In the genomic region with DNA sequence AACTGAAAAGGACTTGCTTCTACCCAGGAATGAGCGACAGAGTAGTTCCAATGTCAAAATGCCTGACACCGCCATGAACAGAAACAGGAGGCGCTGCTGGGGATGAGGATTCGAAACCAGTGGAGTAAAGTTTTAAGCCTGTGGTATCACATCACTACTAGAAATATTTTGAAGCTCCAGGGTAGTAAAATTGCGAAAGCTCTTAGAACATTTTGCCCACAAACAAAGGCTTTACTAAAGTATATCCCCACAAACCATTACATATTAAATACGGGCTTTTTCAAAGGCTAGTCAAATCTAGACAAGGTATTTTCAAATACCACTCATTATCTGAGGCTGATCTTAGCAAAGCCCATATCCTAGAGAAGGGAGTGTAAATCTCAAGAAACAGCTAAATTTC, we compare ENCODE assay signal across 13 cellular contexts. TPM values are rescaled to one million over a fixed set of nuclear protein-coding genes. Genes with fewer than 3 reads are reported as not detected.
DNase-seq lines count a peak whose midpoint lies in the region; ATAC-seq and TF ChIP-seq lines count a peak whose summit lies in the region.
"Had no signal": no experiment of that assay in that cellular context is flagged by ENCODE, and none has a peak within 500 bp of the region (broad histone marks: within the 10 kb centered on the region; RNA-seq: fewer than 3 reads in every experiment).

No MANE protein-coding gene starts in this region.

- intact Hi-C loops in activated CD8-positive, alpha-beta T cell treated with anti-CD3 and anti-CD28 coated beads for 36 hours (cut with micrococcal nuclease) = no loop called here

- peak overlapping the region; percentile 4 for H3K27ac Mint-ChIP-seq in activated CD8-positive, alpha-beta T cell treated with anti-CD3 and anti-CD28 coated beads for 36 hours
- no peak overlapping the region for H3K27ac Mint-ChIP-seq in activated CD8-positive, alpha-beta T cell treated with anti-CD3 and anti-CD28 coated beads, Interleukin-2, amount 10 ng/mL, durations not matched to agents 7 days and 5 days
- peak overlapping the region in 1 of 2 donors; percentile 64 for H3K27ac Mint-ChIP-seq in T-cell

- H3K4me1 Mint-ChIP-seq in activated CD8-positive, alpha-beta T cell treated with anti-CD3 and anti-CD28 coated beads for 36 hours (ENCODE audit: low read depth) = peaks cover 31% of the 10 kb centered on the region
- peaks cover 31% of the 10 kb centered on the region for H3K4me1 Mint-ChIP-seq in activated CD8-positive, alpha-beta T cell treated with anti-CD3 and anti-CD28 coated beads, Interleukin-2, amount 10 ng/mL, durations not matched to agents 7 days and 5 days (ENCODE audit: low read depth)
- H3K4me1 Mint-ChIP-seq in T-cell = peaks cover 24 to 39% (median 34%) of the 10 kb centered on the region in 3 donors

- TF ChIP-seq CTCF in activated CD8-positive, alpha-beta T cell treated with anti-CD3 and anti-CD28 coated beads for 36 hours (IDR thresholded peaks at IDR 0.05) = no peak

- no peaks in the 10 kb centered on the region for H3K9me3 ChIP-seq in skeletal muscle satellite cell (replicated peaks; ENCODE audit: low read length)

- no peak for DNase-seq in activated CD8-positive, alpha-beta T cell treated with anti-CD3 and anti-CD28 coated beads for 36 hours
- no peak for DNase-seq in activated CD8-positive, alpha-beta T cell treated with anti-CD3 and anti-CD28 coated beads, Interleukin-2, amount 10 ng/mL, durations not matched to agents 7 days and 5 days
- DNase-seq in T-cell (no peak), epithelial cell of prostate (ENCODE audit: low read depth, low spot score) (no peak), C1 segment of cervical spinal cord (lab: John Stamatoyannopoulos, UW) (no peak)
- DNase-seq: effector memory CD4-positive, alpha-beta T cell; NCI-H2171; stimulated activated CD8-positive, alpha-beta memory T cell treated with anti-CD3 and anti-CD28 coated beads, Interleukin-4, amount 100 ng/mL, for 48 hours had no signal

- H3K27ac ChIP-seq in epithelial cell of prostate = peak overlapping the region; percentile 72
- H3K27ac ChIP-seq: VCaP had no signal

- H3K27me3 Mint-ChIP-seq in activated CD8-positive, alpha-beta T cell treated with anti-CD3 and anti-CD28 coated beads for 36 hours = no peaks in the 10 kb centered on the region
- H3K27me3 Mint-ChIP-seq in activated CD8-positive, alpha-beta T cell treated with anti-CD3 and anti-CD28 coated beads, Interleukin-2, amount 10 ng/mL, durations not matched to agents 7 days and 5 days (ENCODE audit: low read depth) = no peaks in the 10 kb centered on the region
- H3K27me3 Mint-ChIP-seq in T-cell = no peaks in the 10 kb centered on the region

- no peak for ATAC-seq in activated CD8-positive, alpha-beta T cell treated with anti-CD3 and anti-CD28 coated beads for 36 hours
- ATAC-seq in activated CD8-positive, alpha-beta T cell treated with anti-CD3 and anti-CD28 coated beads, Interleukin-2, amount 10 ng/mL, durations not matched to agents 7 days and 5 days = no peak
- no peak for ATAC-seq in T-cell (replicated peaks in 1 of 4)
- no peak for ATAC-seq in GM18907 (IDR thresholded peaks at IDR 0.05; ENCODE audit: unreplicated experiment)
- no peak for ATAC-seq in HG03342 (IDR thresholded peaks at IDR 0.05; ENCODE audit: unreplicated experiment)

- peak overlapping the region; percentile 3 for H3K9ac ChIP-seq in skeletal muscle satellite cell (ENCODE audit: low read depth, low read length)

- H3K4me1 ChIP-seq in skeletal muscle satellite cell (ENCODE audit: control insufficient read depth, insufficient read depth, low read length) = peaks cover 29% of the 10 kb centered on the region

- peak overlapping the region; percentile 87 for H3K4me3 Mint-ChIP-seq in activated CD8-positive, alpha-beta T cell treated with anti-CD3 and anti-CD28 coated beads for 36 hours
- no peak overlapping the region for H3K4me3 Mint-ChIP-seq in activated CD8-positive, alpha-beta T cell treated with anti-CD3 and anti-CD28 coated beads, Interleukin-2, amount 10 ng/mL, durations not matched to agents 7 days and 5 days
- H3K4me3 Mint-ChIP-seq in T-cell = peak overlapping the region in 2 of 3 donors; percentile 93 to 96

- H3K36me3 ChIP-seq in skeletal muscle satellite cell (ENCODE audit: insufficient read depth, low read length) = peaks cover 36% of the 10 kb centered on the region

- H3K4me2 ChIP-seq in skeletal muscle satellite cell (ENCODE audit: low read length) = peak overlapping the region; percentile 93

- H3K27me3 ChIP-seq in skeletal muscle satellite cell (ENCODE audit: control insufficient read depth, insufficient read depth, low read length) = no peaks in the 10 kb centered on the region

- H3K4me3 ChIP-seq in skeletal muscle satellite cell (ENCODE audit: low read length) = no peak overlapping the region
- H3K4me3 ChIP-seq: skin epidermis had no signal

- H3K36me3 Mint-ChIP-seq in activated CD8-positive, alpha-beta T cell treated with anti-CD3 and anti-CD28 coated beads for 36 hours (ENCODE audit: low read depth) = peaks cover 45% of the 10 kb centered on the region
- H3K36me3 Mint-ChIP-seq in activated CD8-positive, alpha-beta T cell treated with anti-CD3 and anti-CD28 coated beads, Interleukin-2, amount 10 ng/mL, durations not matched to agents 7 days and 5 days (ENCODE audit: low read depth) = peaks cover 46% of the 10 kb centered on the region
- peaks cover 16% of the 10 kb centered on the region for H3K36me3 Mint-ChIP-seq in T-cell

- CTCF ChIA-PET in activated CD8-positive, alpha-beta T cell treated with anti-CD3 and anti-CD28 coated beads for 36 hours (lab: Charles Lee) = interaction anchor here (0.7 to 1.4 kb wide), 6 partner anchors 15 to 291 kb away, joined by 3 to 5 read pairs (median 3); partner anchors contain the start of gene GRK5
- CTCF ChIA-PET in activated CD8-positive, alpha-beta T cell treated with anti-CD3 and anti-CD28 coated beads, Interleukin-2, amount 10 ng/mL, durations not matched to agents 7 days and 5 days (lab: Charles Lee) = interaction anchor here (1.6 to 1.7 kb wide), 4 partner anchors 14 to 36 kb away, joined by 3 to 8 read pairs (median 6); no protein-coding TSS in a partner anchor
- CTCF ChIA-PET in T-cell (lab: Charles Lee) = interaction anchor here (0.6 to 1.0 kb wide), 3 partner anchors 11 to 35 kb away, joined by 3 to 4 read pairs (median 3); no protein-coding TSS in a partner anchor

- H3K9me3 Mint-ChIP-seq in activated CD8-positive, alpha-beta T cell treated with anti-CD3 and anti-CD28 coated beads for 36 hours = no peaks in the 10 kb centered on the region
- H3K9me3 Mint-ChIP-seq in activated CD8-positive, alpha-beta T cell treated with anti-CD3 and anti-CD28 coated beads, Interleukin-2, amount 10 ng/mL, durations not matched to agents 7 days and 5 days (ENCODE audit: insufficient read depth) = no peaks in the 10 kb centered on the region
- H3K9me3 Mint-ChIP-seq in T-cell = no peaks in the 10 kb centered on the region

- POLR2A ChIA-PET in activated CD8-positive, alpha-beta T cell treated with anti-CD3 and anti-CD28 coated beads for 36 hours (lab: Charles Lee) = interaction anchor here (1.2 to 1.9 kb wide), 4 partner anchors 8 to 44 kb away, joined by 3 to 14 read pairs (median 10); partner anchors contain the start of gene SFXN4
- POLR2A ChIA-PET in activated CD8-positive, alpha-beta T cell treated with anti-CD3 and anti-CD28 coated beads, Interleukin-2, amount 10 ng/mL, durations not matched to agents 7 days and 5 days (lab: Charles Lee) = interaction anchor here (1.1 to 2.0 kb wide), 3 partner anchors 11 to 96 kb away, joined by 3 to 7 read pairs (median 3); partner anchors contain the start of gene SFXN4
- POLR2A ChIA-PET in T-cell (lab: Charles Lee) = interaction anchor here (0.6 to 1.1 kb wide), 2 partner anchors 35 to 42 kb away, joined by 3 read pairs; no protein-coding TSS in a partner anchor

RNA-seq across cellular contexts. Expression of gene PRDX3, which starts 2.4 kb away (rescaled TPM):
- 100 to 1,000 TPM; 198 to 203 TPM for total RNA-seq in activated CD8-positive, alpha-beta T cell treated with anti-CD3 and anti-CD28 coated beads for 36 hours
- total RNA-seq in activated CD8-positive, alpha-beta T cell treated with anti-CD3 and anti-CD28 coated beads, Interleukin-2, amount 10 ng/mL, durations not matched to agents 7 days and 5 days = 100 to 1,000 TPM; 135 to 136 TPM
- total RNA-seq in T-cell = 10 to 100 TPM; 15.7 to 36.2 (median 34.7) TPM
- total RNA-seq in skeletal muscle satellite cell (2012; rRNA removed) = 164 and 171 TPM in 2 replicates

RNA-seq across cellular contexts. Expression of gene SFXN4, which starts 10.7 kb away (rescaled TPM):
- 10 to 100 TPM; 45.9 to 50.3 TPM for total RNA-seq in activated CD8-positive, alpha-beta T cell treated with anti-CD3 and anti-CD28 coated beads for 36 hours
- total RNA-seq in activated CD8-positive, alpha-beta T cell treated with anti-CD3 and anti-CD28 coated beads, Interleukin-2, amount 10 ng/mL, durations not matched to agents 7 days and 5 days = 10 to 100 TPM; 35.0 to 36.7 TPM
- 10 to 100 TPM; 10.4 to 19.4 (median 13.9) TPM for total RNA-seq in T-cell
- total RNA-seq in skeletal muscle satellite cell (2012; rRNA removed) = 17.5 and 26.0 TPM in 2 replicates

RNA-seq across cellular contexts. Expression of gene GRK5, which starts 31.2 kb away (rescaled TPM):
- 10 to 100 TPM; 14.8 to 15.6 TPM for total RNA-seq in activated CD8-positive, alpha-beta T cell treated with anti-CD3 and anti-CD28 coated beads for 36 hours
- 10 to 100 TPM; 16.9 to 17.6 TPM for total RNA-seq in activated CD8-positive, alpha-beta T cell treated with anti-CD3 and anti-CD28 coated beads, Interleukin-2, amount 10 ng/mL, durations not matched to agents 7 days and 5 days
- 10 to 100 TPM; 21.7 to 36.8 (median 30.6) TPM for total RNA-seq in T-cell
- 5.1 and 6.8 TPM in 2 replicates for total RNA-seq in skeletal muscle satellite cell (2012; rRNA removed)
